ENCODE assay signal across 8 cellular contexts in genomic region chr3:158109804-158110657, GRCh38. TPM values are rescaled to one million over a fixed set of nuclear protein-coding genes. Genes with fewer than 3 reads are reported as not detected.
DNase-seq lines count a peak whose midpoint lies in the region; ATAC-seq and TF ChIP-seq lines count a peak whose summit lies in the region.

Gene RSRC1 (plus strand): TSS chr3:158110089. CDS start chr3:158122105, 12,016 bp downstream.

- H3K4me3 ChIP-seq in BLaER1 (peak within 1 kb of the TSS; percentile 86), lower leg skin (ENCODE audit: low read depth, poor library complexity, severe bottlenecking) (peak within 1 kb of the TSS; percentile 86)

- 0% methylated on average over 42 to 57 of the region's 57 CpGs for WGBS in lower leg skin, 2 donors

- peaks cover 23% of the 10 kb centered on the region for H3K9me3 ChIP-seq in BLaER1

- no peak for TF ChIP-seq POLR2A in lower leg skin (IDR thresholded peaks at IDR 0.05)

- peak; percentile 83 for ATAC-seq in GM19372 (IDR thresholded peaks at IDR 0.05; ENCODE audit: low read depth, unreplicated experiment)
- peak; percentile 74 for ATAC-seq in HG03521 (IDR thresholded peaks at IDR 0.05; ENCODE audit: unreplicated experiment)

- peaks cover 46% of the 10 kb centered on the region for H3K27me3 ChIP-seq in BLaER1

- H3K27ac ChIP-seq in BLaER1, result peak within 1 kb of the TSS; percentile 83

- intact Hi-C loops in lower leg skin (cut with DNase I; ENCODE audit: low total_unique reads), result no loop called here

- H4K20me1 ChIP-seq in BLaER1, result peaks cover 65% of the 10 kb centered on the region

- peak; percentile 88 for DNase-seq in NCI-H748 (lab: John Stamatoyannopoulos, UW; ENCODE audit: unreplicated experiment)
- peak; percentile 69 to 71 for DNase-seq in activated CD4-positive, alpha-beta T cell treated with anti-CD3 and anti-CD28 coated beads, Interleukin-2, amount 50 U/mL, for 4 hours
- peak; percentile 80 to 91 for DNase-seq in dermis microvascular lymphatic vessel endothelial cell (ENCODE audit: low read depth in 2 of 2)
- peak; percentile 83 to 96 for DNase-seq in lower leg skin (ENCODE audit: low spot score in 2 of 2)
- DNase-seq in stimulated activated CD4-positive, alpha-beta T cell treated with anti-CD3 and anti-CD28 coated beads, Interleukin-4, amount 100 ng/mL, for 4 hours, result peak; percentile 72

- no peak for TF ChIP-seq CTCF in lower leg skin (IDR thresholded peaks at IDR 0.05)

- peaks cover 14% of the 10 kb centered on the region; the same call in 1 of the 2 replicates for H3K36me3 ChIP-seq in BLaER1

- H3K4me2 ChIP-seq in BLaER1, result peak within 1 kb of the TSS; percentile 84

- H3K9ac ChIP-seq in BLaER1, result peak within 1 kb of the TSS; percentile 86

- H3K4me1 ChIP-seq in BLaER1, result peaks cover 25% of the 10 kb centered on the region

RNA-seq across cellular contexts. Expression of gene RSRC1, which starts in this region (rescaled TPM):
- total RNA-seq in dermis microvascular lymphatic vessel endothelial cell (23.0 and 24.3 TPM in 2 replicates), lower leg skin (10 to 100 TPM; 23.5 to 31.8 (median 26.6) TPM)

Comparison
In these comparisons a context has a peak if more than half of its experiments do, and no peak if none do; other contexts are left out.
1. Peak in every context shown above with its lines: DNase-seq, ATAC-seq, H3K4me3 ChIP-seq and H3K27ac ChIP-seq.